20 cellular contexts compared by ENCODE assay signal in genomic region chr9:19108038-19108437, GRCh38. TPM values are rescaled to one million over a fixed set of nuclear protein-coding genes. Genes with fewer than 3 reads are reported as not detected.
A peak's percentile ranks its signal among the peaks of the same experiment; 100 is the strongest.
DNase-seq lines count a peak whose midpoint lies in the region; ATAC-seq, FAIRE-seq and TF ChIP-seq lines count a peak whose summit lies in the region.
"Had no signal": no experiment of that assay in that cellular context is flagged by ENCODE, and none has a peak within 500 bp of the region (broad histone marks: within the 10 kb centered on the region; RNA-seq: fewer than 3 reads in every experiment).

No MANE protein-coding gene starts in this region.

- H3K9me3 ChIP-seq in HepG2 (ENCODE audit: low read length) (no peaks in the 10 kb centered on the region), right lobe of liver (no peaks in the 10 kb centered on the region), Karpas-422 (ENCODE audit: low read length) (no peaks in the 10 kb centered on the region), K562 (replicated peaks; ENCODE audit: control insufficient read depth, insufficient read depth, low read depth, low read length) (no peaks in the 10 kb centered on the region), BE2C (no peaks in the 10 kb centered on the region)
- H3K9me3 ChIP-seq: Peyer's patch, SJSA1 had no signal

- no peaks in the 10 kb centered on the region for H3K9me1 ChIP-seq in K562 (ENCODE audit: control insufficient read depth, insufficient read depth, low read length)

- in situ Hi-C loops in HepG2 (cut with HindIII; ENCODE audit: extremely low pct_ligation_motif_present, low pct_unique_long_range_greater_than_20kb), result no loop called here
- in situ Hi-C loops in K562 (cut with MboI), result no loop called here

- intact Hi-C loops in HepG2 (cut with micrococcal nuclease; ENCODE audit: unreplicated experiment) (no loop called here), right lobe of liver (cut with DNase I) (no loop called here), K562 (cut with micrococcal nuclease) (no loop called here)

- no peaks in the 10 kb centered on the region for H3K79me2 ChIP-seq in HepG2 (ENCODE audit: insufficient read depth, low read length)
- no peaks in the 10 kb centered on the region for H3K79me2 ChIP-seq in Karpas-422 (ENCODE audit: low read length)
- H3K79me2 ChIP-seq in K562 (ENCODE audit: control insufficient read depth, insufficient read depth, low read length), result peaks cover under 1% of the 10 kb centered on the region; the same call in 2 of the 3 replicates

- CTCF ChIA-PET in HepG2 (lab: Yijun Ruan, JAX; ENCODE audit: low intra/inter-chr PET ratio, low total read pairs) (no interaction called here), K562 (lab: Yijun Ruan, JAX; ENCODE audit: low intra/inter-chr PET ratio) (interaction anchor here (0.7 kb wide), 1 partner anchor 24 kb away, joined by 3 read pairs; no protein-coding TSS in a partner anchor)

- H3K4me3 Mint-ChIP-seq in stimulated activated naive CD8-positive, alpha-beta T cell treated with anti-CD3 and anti-CD28 coated beads, Interleukin-15, amount 100 ng/mL, for 72 hours, result no peak overlapping the region

- BruUV-seq in HepG2 (replicated peaks; lab: Mats Ljungman, UMichigan), result no TSS peak
- no TSS peak for BruUV-seq in K562 (replicated peaks; lab: Mats Ljungman, UMichigan)

- no peak overlapping the region for H2AFZ ChIP-seq in HepG2 (ENCODE audit: low read length)
- H2AFZ ChIP-seq in Karpas-422 (ENCODE audit: low read length), result peak overlapping the region; percentile 13; the same call in 1 of the 2 replicates
- H2AFZ ChIP-seq in K562 (ENCODE audit: low read depth, low read length), result no peak overlapping the region

- no peak overlapping the region for H3K4me3 ChIP-seq in HepG2 (replicated peaks in 1 of 3; ENCODE audit: insufficient read depth in 1 of 3, low read depth in 2 of 3, low read length in 3 of 3)
- no peak overlapping the region for H3K4me3 ChIP-seq in right lobe of liver
- no peak overlapping the region for H3K4me3 ChIP-seq in Karpas-422 (ENCODE audit: low read length)
- no peak overlapping the region for H3K4me3 ChIP-seq in K562
- no peak overlapping the region for H3K4me3 ChIP-seq in BE2C (ENCODE audit: low read depth, low read length)
- H3K4me3 ChIP-seq: Peyer's patch, SJSA1 had no signal

- no peaks in the 10 kb centered on the region for H3K36me3 ChIP-seq in HepG2 (replicated peaks in 1 of 2; ENCODE audit: control insufficient read depth in 1 of 2, insufficient read depth in 2 of 2, low read length in 2 of 2)
- H3K36me3 ChIP-seq in right lobe of liver, result no peaks in the 10 kb centered on the region
- H3K36me3 ChIP-seq in Karpas-422 (ENCODE audit: insufficient read depth, low read length), result no peaks in the 10 kb centered on the region
- no peaks in the 10 kb centered on the region for H3K36me3 ChIP-seq in K562 (ENCODE audit: control insufficient read depth, insufficient read depth, low read length)
- H3K36me3 ChIP-seq in BE2C, result no peaks in the 10 kb centered on the region
- H3K36me3 ChIP-seq: SJSA1 had no signal

- no peaks in the 10 kb centered on the region; a peak in 1 of 5 replicates for H3K27me3 ChIP-seq in HepG2 (ENCODE audit: control insufficient read depth in 1 of 2, insufficient read depth in 2 of 2, low read length in 2 of 2)
- H3K27me3 ChIP-seq in right lobe of liver, result no peaks in the 10 kb centered on the region
- no peaks in the 10 kb centered on the region for H3K27me3 ChIP-seq in Karpas-422 (ENCODE audit: low read length)
- no peaks in the 10 kb centered on the region for H3K27me3 ChIP-seq in K562 (ENCODE audit: control insufficient read depth in 2 of 2, insufficient read depth in 2 of 2, low read length in 2 of 2)
- H3K27me3 ChIP-seq in BE2C, result no peaks in the 10 kb centered on the region
- H3K27me3 ChIP-seq: Peyer's patch, SJSA1 had no signal

- H4K20me1 ChIP-seq in HepG2 (ENCODE audit: insufficient read depth, low read length) (no peaks in the 10 kb centered on the region), Karpas-422 (ENCODE audit: insufficient read depth, low read depth, low read length) (no peaks in the 10 kb centered on the region), K562 (replicated peaks; ENCODE audit: control insufficient read depth, insufficient read depth, low read length) (no peaks in the 10 kb centered on the region)

- H3K4me1 ChIP-seq in HepG2 (ENCODE audit: insufficient read depth, low read length), result peaks cover 26% of the 10 kb centered on the region
- no peaks in the 10 kb centered on the region for H3K4me1 ChIP-seq in right lobe of liver
- peaks cover 3% of the 10 kb centered on the region for H3K4me1 ChIP-seq in Karpas-422 (ENCODE audit: low read length)
- no peaks in the 10 kb centered on the region for H3K4me1 ChIP-seq in K562 (replicated peaks in 1 of 2; ENCODE audit: control insufficient read depth in 2 of 2, insufficient read depth in 2 of 2, low read length in 2 of 2)
- H3K4me1 ChIP-seq in BE2C, result no peaks in the 10 kb centered on the region
- H3K4me1 ChIP-seq: Peyer's patch had no signal

- H3K27me3 Mint-ChIP-seq in stimulated activated naive CD8-positive, alpha-beta T cell treated with anti-CD3 and anti-CD28 coated beads, Interleukin-15, amount 100 ng/mL, for 72 hours, result no peaks in the 10 kb centered on the region

- H3K9me2 ChIP-seq in Karpas-422 (replicated peaks; ENCODE audit: insufficient read depth, low read length), result no peaks in the 10 kb centered on the region

- no peak for TF ChIP-seq RAD21 in HepG2 (CRISPR knock-in tag; IDR thresholded peaks at IDR 0.05)
- no peak for TF ChIP-seq RAD21 in K562 (CRISPR knock-in tag; conservative IDR thresholded peaks at IDR 0.05 in 1 of 2, IDR thresholded peaks at IDR 0.05 in 1 of 2)

- no peak for TF ChIP-seq POLR2A in HepG2 (IDR thresholded peaks at IDR 0.05; ENCODE audit: insufficient read depth in 1 of 2, low read depth in 2 of 2, low read length in 2 of 2)
- TF ChIP-seq POLR2A in right lobe of liver (IDR thresholded peaks at IDR 0.05), result no peak
- TF ChIP-seq POLR2A in K562 (conservative IDR thresholded peaks at IDR 0.05), result no peak

- ATAC-seq in HepG2 (no peak), right lobe of liver (no peak), K562 (peak; percentile 63), HG03175 (IDR thresholded peaks at IDR 0.05; ENCODE audit: unreplicated experiment) (no peak)
- peak; percentile 87 for ATAC-seq in stimulated activated naive CD8-positive, alpha-beta T cell treated with anti-CD3 and anti-CD28 coated beads, Interleukin-15, amount 100 ng/mL, for 72 hours

- no peak for DNase-seq in HepG2 (ENCODE audit: low spot score)
- DNase-seq in right lobe of liver, result no peak
- no peak for DNase-seq in Karpas-422
- DNase-seq in K562 (ENCODE audit: extremely low read depth in 1 of 4, low spot score in 3 of 4), result no peak
- no peak for DNase-seq in stimulated activated naive CD8-positive, alpha-beta T cell treated with anti-CD3 and anti-CD28 coated beads, Interleukin-15, amount 100 ng/mL, for 72 hours
- DNase-seq in stimulated activated CD8-positive, alpha-beta memory T cell treated with anti-CD3 and anti-CD28 coated beads, Interleukin-4, amount 100 ng/mL, for 48 hours, result no peak
- no peak for DNase-seq in BE2C
- DNase-seq: ACHN, DND-41, HCEC 1CT, KG1, NCI-H1417, NCI-H187, NCI-H2107, NCI-H2227 treated with DMSO at 0.1 percent for 48 hours, NCI-H524, Peyer's patch had no signal

- TF ChIP-seq EP300 in HepG2 (IDR thresholded peaks at IDR 0.05; ENCODE audit: low read depth in 2 of 2, low read length in 2 of 2) (no peak), HepG2 (CRISPR knock-in tag; IDR thresholded peaks at IDR 0.05; ENCODE audit: borderline replicate concordance) (no peak), K562 (IDR thresholded peaks at IDR 0.05; ENCODE audit: low read length) (no peak)

- H3K9me3 Mint-ChIP-seq in stimulated activated naive CD8-positive, alpha-beta T cell treated with anti-CD3 and anti-CD28 coated beads, Interleukin-15, amount 100 ng/mL, for 72 hours, result no peaks in the 10 kb centered on the region

- POLR2A ChIA-PET in HepG2 (lab: Yijun Ruan, JAX) (no interaction called here), K562 (lab: Yijun Ruan, JAX) (interaction anchor here (1.1 to 1.3 kb wide), 2 partner anchors 8 to 16 kb away, joined by 3 to 4 read pairs; no protein-coding TSS in a partner anchor)

- peak overlapping the region; percentile 22 to 42 for H3K27ac Mint-ChIP-seq in stimulated activated naive CD8-positive, alpha-beta T cell treated with anti-CD3 and anti-CD28 coated beads, Interleukin-15, amount 100 ng/mL, for 72 hours

- no peak overlapping the region for H3K27ac ChIP-seq in HepG2 (ENCODE audit: extremely low read length, insufficient read depth, low read length)
- H3K27ac ChIP-seq in right lobe of liver, result no peak overlapping the region
- H3K27ac ChIP-seq in Karpas-422 (ENCODE audit: low read length), result no peak overlapping the region
- no peak overlapping the region for H3K27ac ChIP-seq in K562 (ENCODE audit: extremely low read depth, low read depth, low read length)
- H3K27ac ChIP-seq: C4-2B, Peyer's patch, SJSA1 had no signal

- no peak for TF ChIP-seq CTCF in HepG2 (CRISPR knock-in tag; IDR thresholded peaks at IDR 0.05)
- TF ChIP-seq CTCF in right lobe of liver (IDR thresholded peaks at IDR 0.05), result no peak
- TF ChIP-seq CTCF in K562 (IDR thresholded peaks at IDR 0.05 in 2 of 3, conservative IDR thresholded peaks at IDR 0.05 in 1 of 3; ENCODE audit: insufficient read depth in 2 of 3, low read depth in 1 of 3, low read length in 3 of 3), result no peak
- TF ChIP-seq CTCF in BE2C (IDR thresholded peaks at IDR 0.05; ENCODE audit: low read depth, low read length), result no peak

- H3K4me1 Mint-ChIP-seq in stimulated activated naive CD8-positive, alpha-beta T cell treated with anti-CD3 and anti-CD28 coated beads, Interleukin-15, amount 100 ng/mL, for 72 hours, result no peaks in the 10 kb centered on the region

- H3K9ac ChIP-seq in HepG2 (ENCODE audit: insufficient read depth, low read depth, low read length), result no peak overlapping the region
- no peak overlapping the region for H3K9ac ChIP-seq in Karpas-422 (ENCODE audit: low read length)
- H3K9ac ChIP-seq in K562 (ENCODE audit: insufficient read depth in 1 of 2, low read depth in 2 of 2, low read length in 2 of 2), result no peak overlapping the region

- H3K4me2 ChIP-seq in HepG2 (ENCODE audit: low read depth, low read length) (no peak overlapping the region), Karpas-422 (ENCODE audit: low read depth, low read length, poor library complexity, severe bottlenecking) (no peak overlapping the region), K562 (ENCODE audit: insufficient read depth, low read length) (no peak overlapping the region)

- FAIRE-seq in HepG2 (lab: Jason Lieb, UNC) (no peak), K562 (lab: Jason Lieb, UNC) (no peak)

RNA-seq across cellular contexts. Expression of gene HAUS6, which starts 5.3 kb away (rescaled TPM):
- 31.1 and 51.3 TPM in 2 replicates for total RNA-seq in HepG2 (2016; rRNA removed; fragmentation: Illumina TruSeq; extraction: Trizol)
- 8.8 and 9.4 TPM in 2 replicates for total RNA-seq in HepG2 (2016; cell fraction: cytosol; rRNA removed; fragmentation: Illumina TruSeq; extraction: Trizol; ENCODE audit: low read depth)
- 28.3 and 49.0 TPM in 2 replicates for total RNA-seq in HepG2 (2016; cell fraction: insoluble cytoplasmic fraction; rRNA removed; fragmentation: Illumina TruSeq; extraction: Trizol)
- 13.2 and 16.4 TPM in 2 replicates for total RNA-seq in HepG2 (2016; cell fraction: membrane; rRNA removed; fragmentation: Illumina TruSeq; extraction: Trizol)
- total RNA-seq in HepG2 (2016; cell fraction: nucleus; rRNA removed; fragmentation: Illumina TruSeq; extraction: Trizol), result 28.7 and 30.6 TPM in 2 replicates
- 6.2 and 9.8 TPM in 2 replicates for polyA plus RNA-seq in HepG2 (2011; rRNA removed)
- polyA plus RNA-seq in HepG2 (2011; cell fraction: cytosol; rRNA removed), result 3.9 and 4.5 TPM in 2 replicates
- 5.5 and 6.2 TPM in 2 replicates for polyA plus RNA-seq in HepG2 (2011; cell fraction: nucleus; rRNA removed)
- 8.1 and 13.3 TPM in 2 replicates for polyA plus RNA-seq in HepG2 (2012)
- polyA plus RNA-seq in HepG2 (2016; cell fraction: cytosol; fragmentation: Illumina TruSeq; extraction: Trizol; ENCODE audit: low read depth), result 0.77 and 1.1 TPM in 2 replicates
- 25.0 and 27.9 TPM in 2 replicates for polyA plus RNA-seq in HepG2 (2016; cell fraction: insoluble cytoplasmic fraction; fragmentation: Illumina TruSeq; extraction: Trizol; ENCODE audit: low read depth)
- 3.1 and 3.4 TPM in 2 replicates for polyA plus RNA-seq in HepG2 (2016; cell fraction: membrane; fragmentation: Illumina TruSeq; extraction: Trizol; ENCODE audit: low read depth)
- polyA plus RNA-seq in HepG2 (2016; cell fraction: nucleus; fragmentation: Illumina TruSeq; extraction: Trizol; ENCODE audit: insufficient read depth, low read depth), result 36.4 and 41.0 TPM in 2 replicates
- 10.4 and 16.3 TPM in 2 replicates for polyA minus RNA-seq in HepG2 (2011; rRNA and poly(A)+ RNA removed; ENCODE audit: low replicate concordance)
- 9.9 and 12.0 TPM in 2 replicates for polyA minus RNA-seq in HepG2 (2011; cell fraction: cytosol; rRNA and poly(A)+ RNA removed)
- polyA minus RNA-seq in HepG2 (2011; cell fraction: nucleus; rRNA and poly(A)+ RNA removed), result 21.0 and 21.8 TPM in 2 replicates
- 1 to 10 TPM; 2.9 to 8.1 (median 4.3) TPM for total RNA-seq in right lobe of liver
- total RNA-seq in Karpas-422 (2014; rRNA removed; shearing (Covaris generic); ENCODE audit: low replicate concordance), result 23.2 and 32.6 TPM in 2 replicates
- total RNA-seq in K562 (2011; cell fraction: chromatin; rRNA removed; ENCODE audit: low replicate concordance), result 9.3 and 32.6 TPM in 2 replicates
- 9.8 and 12.0 TPM in 2 replicates for total RNA-seq in K562 (2011; cell fraction: nucleolus; rRNA removed)
- 16.6 and 25.2 TPM in 2 replicates for total RNA-seq in K562 (2011; cell fraction: nucleoplasm; rRNA removed)
- total RNA-seq in K562 (2014; rRNA removed), result 16.1 and 17.6 TPM in 2 replicates
- total RNA-seq in K562 (2014; rRNA removed; fragmentation: Illumina TruSeq; extraction: Trizol), result 31.7 and 40.5 TPM in 2 replicates
- total RNA-seq in K562 (2015; rRNA removed; fragmentation: Illumina TruSeq; extraction: Trizol), result 27.2 and 30.2 TPM in 2 replicates
- total RNA-seq in K562 (2021), result 22.5 and 23.1 TPM in 2 replicates
- 19.6 and 29.7 TPM in 2 replicates for polyA plus RNA-seq in K562 (2011; rRNA removed)
- polyA plus RNA-seq in K562 (2011; cell fraction: cytosol; rRNA removed), result 5.5 and 7.6 TPM in 2 replicates
- 10.6 and 13.1 TPM in 2 replicates for polyA plus RNA-seq in K562 (2011; cell fraction: nucleus; rRNA removed)
- 12.4 and 12.6 TPM in 2 replicates for polyA plus RNA-seq in K562 (2012)
- 21.7 and 23.9 TPM in 2 replicates for polyA plus RNA-seq in K562 (2014; fragmentation: Illumina TruSeq; extraction: Trizol)
- polyA plus RNA-seq in K562 (2014; fragmentation: Nextera tagmentation; extraction: Ambion mirVana), result 10 to 100 TPM; 10.2 to 17.6 TPM
- 15.9 and 17.2 TPM in 2 replicates for polyA plus RNA-seq in K562 (2014; rRNA removed)
- polyA minus RNA-seq in K562 (2011; rRNA and poly(A)+ RNA removed), result 34.3 and 35.6 TPM in 2 replicates
- polyA minus RNA-seq in K562 (2011; cell fraction: cytosol; rRNA and poly(A)+ RNA removed), result 10.6 and 16.1 TPM in 2 replicates
- polyA minus RNA-seq in K562 (2011; cell fraction: nucleus; rRNA and poly(A)+ RNA removed), result 11.8 and 16.2 TPM in 2 replicates
- 5.4 TPM for polyA plus RNA-seq in BE2C (2012; ENCODE audit: insufficient read depth, insufficient read length, low read depth)

RNA-seq across cellular contexts. Expression of gene PLIN2, which starts 19.3 kb away (rescaled TPM):
- 173 and 246 TPM in 2 replicates for total RNA-seq in HepG2 (2016; rRNA removed; fragmentation: Illumina TruSeq; extraction: Trizol)
- 50.1 and 56.5 TPM in 2 replicates for total RNA-seq in HepG2 (2016; cell fraction: cytosol; rRNA removed; fragmentation: Illumina TruSeq; extraction: Trizol; ENCODE audit: low read depth)
- total RNA-seq in HepG2 (2016; cell fraction: insoluble cytoplasmic fraction; rRNA removed; fragmentation: Illumina TruSeq; extraction: Trizol), result 166 and 239 TPM in 2 replicates
- 84.9 and 96.5 TPM in 2 replicates for total RNA-seq in HepG2 (2016; cell fraction: membrane; rRNA removed; fragmentation: Illumina TruSeq; extraction: Trizol)
- 91.2 and 93.1 TPM in 2 replicates for total RNA-seq in HepG2 (2016; cell fraction: nucleus; rRNA removed; fragmentation: Illumina TruSeq; extraction: Trizol)
- 822 and 951 TPM in 2 replicates for polyA plus RNA-seq in HepG2 (2011; rRNA removed)
- 1,188 and 1,378 TPM in 2 replicates for polyA plus RNA-seq in HepG2 (2011; cell fraction: cytosol; rRNA removed)
- 444 and 605 TPM in 2 replicates for polyA plus RNA-seq in HepG2 (2011; cell fraction: nucleus; rRNA removed)
- polyA plus RNA-seq in HepG2 (2012), result 656 and 669 TPM in 2 replicates
- polyA plus RNA-seq in HepG2 (2016; cell fraction: cytosol; fragmentation: Illumina TruSeq; extraction: Trizol; ENCODE audit: low read depth), result 43.1 and 46.9 TPM in 2 replicates
- polyA plus RNA-seq in HepG2 (2016; cell fraction: insoluble cytoplasmic fraction; fragmentation: Illumina TruSeq; extraction: Trizol; ENCODE audit: low read depth), result 237 and 238 TPM in 2 replicates
- polyA plus RNA-seq in HepG2 (2016; cell fraction: membrane; fragmentation: Illumina TruSeq; extraction: Trizol; ENCODE audit: low read depth), result 58.7 and 59.1 TPM in 2 replicates
- 110 and 124 TPM in 2 replicates for polyA plus RNA-seq in HepG2 (2016; cell fraction: nucleus; fragmentation: Illumina TruSeq; extraction: Trizol; ENCODE audit: insufficient read depth, low read depth)
- polyA minus RNA-seq in HepG2 (2011; rRNA and poly(A)+ RNA removed; ENCODE audit: low replicate concordance), result 19.7 and 3,602 TPM in 2 replicates
- polyA minus RNA-seq in HepG2 (2011; cell fraction: cytosol; rRNA and poly(A)+ RNA removed), result 634 and 723 TPM in 2 replicates
- 230 and 413 TPM in 2 replicates for polyA minus RNA-seq in HepG2 (2011; cell fraction: nucleus; rRNA and poly(A)+ RNA removed)
- 1,000 to 10,000 TPM in 2 of 6 experiments, 100 to 1,000 TPM in 4; 151 to 2,070 (median 532) TPM for total RNA-seq in right lobe of liver
- total RNA-seq in Karpas-422 (2014; rRNA removed; shearing (Covaris generic); ENCODE audit: low replicate concordance), result 41.6 and 58.5 TPM in 2 replicates
- 37.8 and 44.9 TPM in 2 replicates for total RNA-seq in K562 (2011; cell fraction: chromatin; rRNA removed; ENCODE audit: low replicate concordance)
- total RNA-seq in K562 (2011; cell fraction: nucleolus; rRNA removed), result 39.6 and 44.5 TPM in 2 replicates
- total RNA-seq in K562 (2011; cell fraction: nucleoplasm; rRNA removed), result 42.6 and 48.0 TPM in 2 replicates
- 29.1 and 34.2 TPM in 2 replicates for total RNA-seq in K562 (2014; rRNA removed)
- total RNA-seq in K562 (2014; rRNA removed; fragmentation: Illumina TruSeq; extraction: Trizol), result 42.6 and 43.6 TPM in 2 replicates
- total RNA-seq in K562 (2015; rRNA removed; fragmentation: Illumina TruSeq; extraction: Trizol), result 38.2 and 41.0 TPM in 2 replicates
- total RNA-seq in K562 (2021), result 35.4 and 36.4 TPM in 2 replicates
- polyA plus RNA-seq in K562 (2011; rRNA removed), result 48.7 and 95.5 TPM in 2 replicates
- 58.3 and 118 TPM in 2 replicates for polyA plus RNA-seq in K562 (2011; cell fraction: cytosol; rRNA removed)
- 33.5 and 44.6 TPM in 2 replicates for polyA plus RNA-seq in K562 (2011; cell fraction: nucleus; rRNA removed)
- polyA plus RNA-seq in K562 (2012), result 41.1 and 52.0 TPM in 2 replicates
- 46.4 and 47.4 TPM in 2 replicates for polyA plus RNA-seq in K562 (2014; fragmentation: Illumina TruSeq; extraction: Trizol)
- 10 to 100 TPM; 63.7 to 68.6 TPM for polyA plus RNA-seq in K562 (2014; fragmentation: Nextera tagmentation; extraction: Ambion mirVana)
- polyA plus RNA-seq in K562 (2014; rRNA removed), result 32.2 and 33.8 TPM in 2 replicates
- 90.1 and 183 TPM in 2 replicates for polyA minus RNA-seq in K562 (2011; rRNA and poly(A)+ RNA removed)
- 26.7 and 55.8 TPM in 2 replicates for polyA minus RNA-seq in K562 (2011; cell fraction: cytosol; rRNA and poly(A)+ RNA removed)
- polyA minus RNA-seq in K562 (2011; cell fraction: nucleus; rRNA and poly(A)+ RNA removed), result 19.7 and 23.4 TPM in 2 replicates
- 14.3 TPM for polyA plus RNA-seq in BE2C (2012; ENCODE audit: insufficient read depth, insufficient read length, low read depth)

RNA-seq across cellular contexts. Expression of gene RRAGA, which starts 58.8 kb away (rescaled TPM):
- total RNA-seq in HepG2 (2016; rRNA removed; fragmentation: Illumina TruSeq; extraction: Trizol) (37.5 and 56.9 TPM in 2 replicates), right lobe of liver (10 to 100 TPM; 34.3 to 47.0 (median 38.9) TPM), K562 (2014; rRNA removed) (9.8 and 15.5 TPM in 2 replicates), K562 (2014; rRNA removed; fragmentation: Illumina TruSeq; extraction: Trizol) (18.8 and 20.8 TPM in 2 replicates), K562 (2015; rRNA removed; fragmentation: Illumina TruSeq; extraction: Trizol) (15.6 and 17.4 TPM in 2 replicates), K562 (2021) (30.7 TPM in 2 replicates)
- 6.6 and 6.8 TPM in 2 replicates for total RNA-seq in HepG2 (2016; cell fraction: cytosol; rRNA removed; fragmentation: Illumina TruSeq; extraction: Trizol; ENCODE audit: low read depth)
- total RNA-seq in HepG2 (2016; cell fraction: insoluble cytoplasmic fraction; rRNA removed; fragmentation: Illumina TruSeq; extraction: Trizol), result 38.7 and 57.2 TPM in 2 replicates
- total RNA-seq in HepG2 (2016; cell fraction: membrane; rRNA removed; fragmentation: Illumina TruSeq; extraction: Trizol), result 18.8 and 19.2 TPM in 2 replicates
- 22.5 and 23.0 TPM in 2 replicates for total RNA-seq in HepG2 (2016; cell fraction: nucleus; rRNA removed; fragmentation: Illumina TruSeq; extraction: Trizol)
- polyA plus RNA-seq in HepG2 (2011; rRNA removed) (81.5 and 118 TPM in 2 replicates), K562 (2011; rRNA removed) (31.1 and 44.7 TPM in 2 replicates), K562 (2014; fragmentation: Illumina TruSeq; extraction: Trizol) (25.3 and 27.1 TPM in 2 replicates), K562 (2014; fragmentation: Nextera tagmentation; extraction: Ambion mirVana) (1 to 10 TPM; 6.0 to 7.7 TPM), K562 (2014; rRNA removed) (25.5 and 29.2 TPM in 2 replicates)
- polyA plus RNA-seq in HepG2 (2011; cell fraction: cytosol; rRNA removed), result 92.8 and 95.4 TPM in 2 replicates
- 23.1 and 24.7 TPM in 2 replicates for polyA plus RNA-seq in HepG2 (2011; cell fraction: nucleus; rRNA removed)
- polyA plus RNA-seq in HepG2 (2012), result 56.3 and 67.6 TPM in 2 replicates
- 7.6 and 7.7 TPM in 2 replicates for polyA plus RNA-seq in HepG2 (2016; cell fraction: cytosol; fragmentation: Illumina TruSeq; extraction: Trizol; ENCODE audit: low read depth)
- polyA plus RNA-seq in HepG2 (2016; cell fraction: insoluble cytoplasmic fraction; fragmentation: Illumina TruSeq; extraction: Trizol; ENCODE audit: low read depth), result 108 TPM in 2 replicates
- 15.3 and 17.5 TPM in 2 replicates for polyA plus RNA-seq in HepG2 (2016; cell fraction: membrane; fragmentation: Illumina TruSeq; extraction: Trizol; ENCODE audit: low read depth)
- 47.7 and 50.3 TPM in 2 replicates for polyA plus RNA-seq in HepG2 (2016; cell fraction: nucleus; fragmentation: Illumina TruSeq; extraction: Trizol; ENCODE audit: insufficient read depth, low read depth)
- 51.0 and 104 TPM in 2 replicates for polyA minus RNA-seq in HepG2 (2011; rRNA and poly(A)+ RNA removed; ENCODE audit: low replicate concordance)
- polyA minus RNA-seq in HepG2 (2011; cell fraction: cytosol; rRNA and poly(A)+ RNA removed), result 52.6 and 58.3 TPM in 2 replicates
- polyA minus RNA-seq in HepG2 (2011; cell fraction: nucleus; rRNA and poly(A)+ RNA removed), result 32.3 and 32.6 TPM in 2 replicates
- 23.8 and 32.0 TPM in 2 replicates for total RNA-seq in Karpas-422 (2014; rRNA removed; shearing (Covaris generic); ENCODE audit: low replicate concordance)
- total RNA-seq in K562 (2011; cell fraction: chromatin; rRNA removed; ENCODE audit: low replicate concordance), result 18.5 and 28.6 TPM in 2 replicates
- total RNA-seq in K562 (2011; cell fraction: nucleolus; rRNA removed), result 23.0 and 25.2 TPM in 2 replicates
- 21.9 and 25.4 TPM in 2 replicates for total RNA-seq in K562 (2011; cell fraction: nucleoplasm; rRNA removed)
- 28.2 and 31.7 TPM in 2 replicates for polyA plus RNA-seq in K562 (2011; cell fraction: cytosol; rRNA removed)
- 18.2 and 19.0 TPM in 2 replicates for polyA plus RNA-seq in K562 (2011; cell fraction: nucleus; rRNA removed)
- 32.0 and 35.9 TPM in 2 replicates for polyA plus RNA-seq in K562 (2012)
- polyA minus RNA-seq in K562 (2011; rRNA and poly(A)+ RNA removed), result 23.0 and 32.2 TPM in 2 replicates
- 16.5 and 19.2 TPM in 2 replicates for polyA minus RNA-seq in K562 (2011; cell fraction: cytosol; rRNA and poly(A)+ RNA removed)
- 9.8 and 18.4 TPM in 2 replicates for polyA minus RNA-seq in K562 (2011; cell fraction: nucleus; rRNA and poly(A)+ RNA removed)
- 92.5 TPM for polyA plus RNA-seq in BE2C (2012; ENCODE audit: insufficient read depth, insufficient read length, low read depth)

Comparison
In these comparisons a context has a peak if more than half of its experiments do, and no peak if none do; other contexts are left out.
1. ATAC-seq: peak in K562 (single experiment) and stimulated activated naive CD8-positive, alpha-beta T cell treated with anti-CD3 and anti-CD28 coated beads, Interleukin-15, amount 100 ng/mL, for 72 hours (single experiment); none in HepG2 (single experiment), right lobe of liver (0 of 4) and HG03175 (single experiment).
2. Of the 241 proteins assayed by ChIP-seq in both HepG2 and K562: peak only in HepG2: HOMEZ and ZNF143; only in K562: none; in both: RAD51; in neither: 237; mixed calls (peak in some experiments, not most) for 1.